ENCODE assay signal across 16 cellular contexts in genomic region chr10:42690449-42691360, GRCh38. TPM values are rescaled to one million over a fixed set of nuclear protein-coding genes. Genes with fewer than 3 reads are reported as not detected.
DNase-seq lines count a peak whose midpoint lies in the region; ATAC-seq and TF ChIP-seq lines count a peak whose summit lies in the region.
"Had no signal": no experiment of that assay in that cellular context is flagged by ENCODE, and none has a peak within 500 bp of the region (broad histone marks: within the 10 kb centered on the region; RNA-seq: fewer than 3 reads in every experiment).

No MANE protein-coding gene starts in this region.

- no peak overlapping the region for H3K4me2 ChIP-seq in osteoblast (ENCODE audit: insufficient read depth, low read length)

- H3K9me3 ChIP-seq in osteoblast (ENCODE audit: low read depth, low read length) (no peaks in the 10 kb centered on the region), prostate gland (no peaks in the 10 kb centered on the region)
- H3K9me3 ChIP-seq: gastroesophageal sphincter, HAP-1 had no signal

- TF ChIP-seq CTCF in osteoblast (IDR thresholded peaks at IDR 0.05; ENCODE audit: extremely low read depth, low read depth, low read length), result no peak
- TF ChIP-seq CTCF in prostate gland (IDR thresholded peaks at IDR 0.05), result no peak

- no peaks in the 10 kb centered on the region for H3K36me3 ChIP-seq in osteoblast (ENCODE audit: insufficient read depth, low read length)
- no peaks in the 10 kb centered on the region for H3K36me3 ChIP-seq in prostate gland
- H3K36me3 ChIP-seq: gastroesophageal sphincter, HAP-1 had no signal

- no peaks in the 10 kb centered on the region for H3K27me3 ChIP-seq in osteoblast (ENCODE audit: insufficient read depth, low read length)
- no peaks in the 10 kb centered on the region for H3K27me3 ChIP-seq in prostate gland (replicated peaks; ENCODE audit: insufficient read depth)

- ATAC-seq in GM18519 (IDR thresholded peaks at IDR 0.05; ENCODE audit: low FRiP score, unreplicated experiment), result no peak
- ATAC-seq: gastroesophageal sphincter, left ventricle myocardium superior had no signal

- 91% methylated on average over 27 of the region's 29 CpGs for WGBS in prostate gland

- no peak overlapping the region for H3K4me3 ChIP-seq in osteoblast (ENCODE audit: insufficient read depth, low read length)
- H3K4me3 ChIP-seq in prostate gland, result no peak overlapping the region
- H3K4me3 ChIP-seq: gastroesophageal sphincter, HAP-1 had no signal

- H2AFZ ChIP-seq in osteoblast (ENCODE audit: low read length), result no peak overlapping the region

- TF ChIP-seq POLR2A in prostate gland (IDR thresholded peaks at IDR 0.05), result no peak

- H3K27ac ChIP-seq in osteoblast (ENCODE audit: low read depth, low read length) (no peak overlapping the region), prostate gland (no peak overlapping the region)
- H3K27ac ChIP-seq: gastroesophageal sphincter had no signal

- DNase-seq in NCI-H2081 (lab: John Stamatoyannopoulos, UW) (peak; percentile 56 to 76), NCI-H2081 treated with DMSO at 0.1 percent for 48 hours (lab: John Stamatoyannopoulos, UW) (no peak), NCI-H1105 (lab: John Stamatoyannopoulos, UW) (peak; percentile 29), RKO (ENCODE audit: low spot score) (peak; percentile 34), osteoblast (ENCODE audit: insufficient read length, low spot score, missing footprints) (peak; percentile 36), prostate gland (ENCODE audit: low spot score) (no peak)
- DNase-seq in stimulated activated CD4-positive, alpha-beta T cell treated with anti-CD3 and anti-CD28 coated beads, Interleukin-4, amount 100 ng/mL, for 1 hour, result no peak
- DNase-seq: activated CD4-positive, alpha-beta T cell treated with anti-CD3 and anti-CD28 coated beads, Interleukin-2, amount 50 U/mL, for 48 hours; activated naive CD4-positive, alpha-beta T cell treated with anti-CD3 and anti-CD28 coated beads, Interleukin-2, amount 50 U/mL, for 16 hours; cortex of kidney; left ventricle myocardium superior; NCI-H1048; SW 1271 had no signal

- no peaks in the 10 kb centered on the region for H3K79me2 ChIP-seq in osteoblast (ENCODE audit: insufficient read depth, low read length)

- intact Hi-C loops in prostate gland (cut with DNase I), result no loop called here

- H4K20me1 ChIP-seq in osteoblast (ENCODE audit: insufficient read depth, low read length), result no peaks in the 10 kb centered on the region

- H3K4me1 ChIP-seq in osteoblast (ENCODE audit: insufficient read depth, low read length), result no peaks in the 10 kb centered on the region
- no peaks in the 10 kb centered on the region for H3K4me1 ChIP-seq in prostate gland (replicated peaks)
- H3K4me1 ChIP-seq: gastroesophageal sphincter, HAP-1 had no signal

RNA-seq across cellular contexts. Expression of gene ZNF33B, which starts 52.3 kb away (rescaled TPM):
- total RNA-seq in osteoblast, result 9.4 and 25.3 TPM in 2 replicates
- 10 to 100 TPM; 25.6 to 32.6 TPM for total RNA-seq in prostate gland

Comparison
In these comparisons a context has a peak if more than half of its experiments do, and no peak if none do; other contexts are left out.
1. DNase-seq: peak in NCI-H2081 (2 of 2), NCI-H1105 (single experiment), RKO (single experiment) and osteoblast (single experiment); none in NCI-H2081 treated with DMSO at 0.1 percent for 48 hours (single experiment), stimulated activated CD4-positive, alpha-beta T cell treated with anti-CD3 and anti-CD28 coated beads, Interleukin-4, amount 100 ng/mL, for 1 hour (single experiment) and prostate gland (single experiment).